28 cellular contexts compared by ENCODE assay signal in the genomic region with DNA sequence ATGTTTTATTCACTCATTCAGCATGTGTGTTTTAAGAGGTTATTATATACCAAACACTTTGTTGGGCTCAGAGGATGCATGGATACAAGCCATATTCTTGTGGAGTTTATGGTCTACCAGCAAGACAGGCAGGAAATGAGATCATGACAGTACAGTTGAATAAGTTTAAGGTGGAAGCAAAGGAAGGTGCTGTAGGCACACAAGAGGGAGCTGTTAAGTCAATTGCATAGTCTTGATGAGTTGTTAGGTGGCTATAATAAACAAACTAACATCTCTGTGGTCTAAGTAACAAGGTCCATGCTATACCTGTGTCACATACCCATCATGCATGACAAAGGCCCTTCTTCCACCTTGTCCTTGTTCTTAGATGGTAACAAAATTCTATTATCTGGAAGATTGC.
DNase-seq lines count a peak whose midpoint lies in the region; ATAC-seq and TF ChIP-seq lines count a peak whose summit lies in the region.
"Had no signal": no experiment of that assay in that cellular context is flagged by ENCODE, and none has a peak within 500 bp of the region (broad histone marks: within the 10 kb centered on the region; RNA-seq: fewer than 3 reads in every experiment).

No MANE protein-coding gene starts in this region.

- no peaks in the 10 kb centered on the region for H3K9me3 ChIP-seq in OCI-LY3 (ENCODE audit: insufficient read depth, low read length)
- no peaks in the 10 kb centered on the region for H3K9me3 ChIP-seq in SK-N-SH
- H3K9me3 ChIP-seq: ascending aorta, esophagus squamous epithelium, left ventricle myocardium inferior, sigmoid colon had no signal

- TF ChIP-seq EP300 in SK-N-SH (IDR thresholded peaks at IDR 0.05; ENCODE audit: borderline replicate concordance in 1 of 2, low read depth in 1 of 2, low read length in 1 of 2): no peak

- peak; percentile 31 for DNase-seq in COR-L47 (lab: John Stamatoyannopoulos, UW)
- DNase-seq in HT1080 (ENCODE audit: low read depth): peak; percentile 40
- no peak for DNase-seq in left colon
- no peak for DNase-seq in activated effector memory CD4-positive, alpha-beta T cell treated with anti-CD3 and anti-CD28 coated beads, Interleukin-2, amount 50 U/mL, for 16 hours
- no peak for DNase-seq in stimulated activated CD4-positive, alpha-beta T cell treated with anti-CD3 and anti-CD28 coated beads, Interleukin-12 subunit alpha, Interleukin-12 subunit beta, amount 100 ng/mL, for 4 hours
- DNase-seq in SK-N-SH: no peak
- DNase-seq: activated CD8-positive, alpha-beta T cell treated with anti-CD3 and anti-CD28 coated beads for 36 hours; activated naive CD8-positive, alpha-beta T cell treated with anti-CD3 and anti-CD28 coated beads, Interleukin-2, amount 10 ng/mL, durations not matched to agents 7 days and 5 days; C1 segment of cervical spinal cord; cortex of kidney; effector memory CD8-positive, alpha-beta T cell; esophagus squamous epithelium; foreskin melanocyte; GM23248; left ventricle myocardium inferior; naive thymus-derived CD4-positive, alpha-beta T cell; NCI-H187 treated with DMSO at 0.1 percent for 48 hours; NCI-H2227 treated with DMSO at 0.1 percent for 48 hours; NCI-H774; sigmoid colon; stimulated activated CD4-positive, alpha-beta T cell treated with anti-CD3 and anti-CD28 coated beads, Interleukin-15, amount 100 ng/mL, for 24 hours; stimulated activated naive CD4-positive, alpha-beta T cell; T-helper 2 cell had no signal

- no peaks in the 10 kb centered on the region for H3K36me3 ChIP-seq in OCI-LY3 (replicated peaks; ENCODE audit: low read depth, low read length)
- no peaks in the 10 kb centered on the region for H3K36me3 ChIP-seq in SK-N-SH (replicated peaks in 1 of 2; ENCODE audit: control insufficient read depth in 1 of 2, insufficient read depth in 2 of 2, low read length in 1 of 2)
- H3K36me3 ChIP-seq: ascending aorta, esophagus squamous epithelium, left ventricle myocardium inferior, sigmoid colon, suprapubic skin had no signal

- TF ChIP-seq RAD21 in SK-N-SH (IDR thresholded peaks at IDR 0.05; ENCODE audit: low read length): no peak

- H3K27ac ChIP-seq in OCI-LY3 (ENCODE audit: low read length) (no peak overlapping the region), SK-N-SH (ENCODE audit: low read depth in 2 of 2, low read length in 1 of 2) (no peak overlapping the region)
- H3K27ac ChIP-seq: ascending aorta, esophagus squamous epithelium, GM23248, left ventricle myocardium inferior, sigmoid colon, SK-N-MC, suprapubic skin had no signal

- H3K4me1 ChIP-seq in OCI-LY3 (ENCODE audit: low read length) (no peaks in the 10 kb centered on the region), SK-N-SH (ENCODE audit: control insufficient read depth in 1 of 2, insufficient read depth in 2 of 2, low read depth in 1 of 2, low read length in 1 of 2) (no peaks in the 10 kb centered on the region)
- H3K4me1 ChIP-seq: ascending aorta, esophagus squamous epithelium, left ventricle myocardium inferior, sigmoid colon, suprapubic skin had no signal

- ATAC-seq in left colon (peak; percentile 96), GM21526 (IDR thresholded peaks at IDR 0.05; ENCODE audit: low FRiP score, unreplicated experiment) (no peak)
- ATAC-seq: activated CD8-positive, alpha-beta T cell treated with anti-CD3 and anti-CD28 coated beads for 36 hours; effector memory CD8-positive, alpha-beta T cell; naive thymus-derived CD4-positive, alpha-beta T cell had no signal

- H3K27me3 ChIP-seq in OCI-LY3 (ENCODE audit: low read depth, low read length) (no peaks in the 10 kb centered on the region), SK-N-SH (ENCODE audit: insufficient read depth) (no peaks in the 10 kb centered on the region)
- H3K27me3 ChIP-seq: ascending aorta, esophagus squamous epithelium, sigmoid colon, suprapubic skin had no signal

- no peaks in the 10 kb centered on the region for H3K79me2 ChIP-seq in OCI-LY3 (ENCODE audit: low read length)
- no peaks in the 10 kb centered on the region for H3K79me2 ChIP-seq in SK-N-SH (ENCODE audit: insufficient read depth)

- CTCF ChIA-PET in SK-N-SH (lab: Yijun Ruan, JAX): no interaction called here

- no peak overlapping the region for H3K4me3 ChIP-seq in OCI-LY3 (ENCODE audit: low read length)
- H3K4me3 ChIP-seq in SK-N-SH (ENCODE audit: low read depth in 2 of 2, low read length in 1 of 2): no peak overlapping the region
- H3K4me3 ChIP-seq: ascending aorta, esophagus squamous epithelium, GM23248, left ventricle myocardium inferior, sigmoid colon, SK-N-MC, suprapubic skin had no signal

- H2AFZ ChIP-seq in OCI-LY3 (ENCODE audit: low read depth, low read length) (no peak overlapping the region), SK-N-SH (ENCODE audit: low read depth) (no peak overlapping the region)
- H2AFZ ChIP-seq: GM23248 had no signal

- H3K4me2 ChIP-seq in OCI-LY3 (ENCODE audit: low read length): no peak overlapping the region
- H3K4me2 ChIP-seq in SK-N-SH: no peak overlapping the region

- H4K20me1 ChIP-seq in OCI-LY3 (ENCODE audit: insufficient read depth, low read length) (no peaks in the 10 kb centered on the region), SK-N-SH (ENCODE audit: insufficient read depth) (no peaks in the 10 kb centered on the region)

- H3K9ac ChIP-seq in OCI-LY3 (ENCODE audit: low read length) (no peak overlapping the region), SK-N-SH (no peak overlapping the region)
- H3K9ac ChIP-seq: GM23248 had no signal

- no peaks in the 10 kb centered on the region for H3F3A ChIP-seq in SK-N-SH (replicated peaks; ENCODE audit: insufficient read depth)

- POLR2A ChIA-PET in SK-N-SH (lab: Yijun Ruan, JAX): no interaction called here

- no peaks in the 10 kb centered on the region for H3K9me2 ChIP-seq in SK-N-SH

- intact Hi-C loops in left colon (cut with DNase I, micrococcal nuclease): no loop called here

- TF ChIP-seq CTCF in OCI-LY3 (IDR thresholded peaks at IDR 0.05; ENCODE audit: low read depth, low read length) (peak; percentile 37), SK-N-SH (IDR thresholded peaks at IDR 0.05) (no peak)

TF ChIP-seq in SK-N-SH, 30 proteins besides CTCF, POLR2A, EP300 and RAD21 (continues in another document):
- TF ChIP-seq TEAD4 (IDR thresholded peaks at IDR 0.05; ENCODE audit: borderline replicate concordance, insufficient read depth): no peak
- TF ChIP-seq, protein P1, sequence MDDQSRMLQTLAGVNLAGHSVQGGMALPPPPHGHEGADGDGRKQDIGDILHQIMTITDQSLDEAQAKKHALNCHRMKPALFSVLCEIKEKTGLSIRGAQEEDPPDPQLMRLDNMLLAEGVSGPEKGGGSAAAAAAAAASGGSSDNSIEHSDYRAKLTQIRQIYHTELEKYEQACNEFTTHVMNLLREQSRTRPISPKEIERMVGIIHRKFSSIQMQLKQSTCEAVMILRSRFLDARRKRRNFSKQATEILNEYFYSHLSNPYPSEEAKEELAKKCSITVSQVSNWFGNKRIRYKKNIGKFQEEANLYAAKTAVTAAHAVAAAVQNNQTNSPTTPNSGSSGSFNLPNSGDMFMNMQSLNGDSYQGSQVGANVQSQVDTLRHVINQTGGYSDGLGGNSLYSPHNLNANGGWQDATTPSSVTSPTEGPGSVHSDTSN (IDR thresholded peaks at IDR 0.05): no peak
- no peak for TF ChIP-seq RFX5 (IDR thresholded peaks at IDR 0.05; ENCODE audit: low read length)
- no peak for TF ChIP-seq EZH2phosphoT487 (IDR thresholded peaks at IDR 0.05; ENCODE audit: borderline replicate concordance, low read depth)
- no peak for TF ChIP-seq FOXM1 (IDR thresholded peaks at IDR 0.05; ENCODE audit: low read depth)
- no peak for TF ChIP-seq CHD2 (IDR thresholded peaks at IDR 0.05; ENCODE audit: low read length, partially characterized antibody)
- TF ChIP-seq, protein P2, sequence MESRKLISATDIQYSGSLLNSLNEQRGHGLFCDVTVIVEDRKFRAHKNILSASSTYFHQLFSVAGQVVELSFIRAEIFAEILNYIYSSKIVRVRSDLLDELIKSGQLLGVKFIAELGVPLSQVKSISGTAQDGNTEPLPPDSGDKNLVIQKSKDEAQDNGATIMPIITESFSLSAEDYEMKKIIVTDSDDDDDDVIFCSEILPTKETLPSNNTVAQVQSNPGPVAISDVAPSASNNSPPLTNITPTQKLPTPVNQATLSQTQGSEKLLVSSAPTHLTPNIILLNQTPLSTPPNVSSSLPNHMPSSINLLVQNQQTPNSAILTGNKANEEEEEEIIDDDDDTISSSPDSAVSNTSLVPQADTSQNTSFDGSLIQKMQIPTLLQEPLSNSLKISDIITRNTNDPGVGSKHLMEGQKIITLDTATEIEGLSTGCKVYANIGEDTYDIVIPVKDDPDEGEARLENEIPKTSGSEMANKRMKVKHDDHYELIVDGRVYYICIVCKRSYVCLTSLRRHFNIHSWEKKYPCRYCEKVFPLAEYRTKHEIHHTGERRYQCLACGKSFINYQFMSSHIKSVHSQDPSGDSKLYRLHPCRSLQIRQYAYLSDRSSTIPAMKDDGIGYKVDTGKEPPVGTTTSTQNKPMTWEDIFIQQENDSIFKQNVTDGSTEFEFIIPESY (IDR thresholded peaks at IDR 0.05; ENCODE audit: borderline replicate concordance, low read depth): no peak
- TF ChIP-seq, protein P3, sequence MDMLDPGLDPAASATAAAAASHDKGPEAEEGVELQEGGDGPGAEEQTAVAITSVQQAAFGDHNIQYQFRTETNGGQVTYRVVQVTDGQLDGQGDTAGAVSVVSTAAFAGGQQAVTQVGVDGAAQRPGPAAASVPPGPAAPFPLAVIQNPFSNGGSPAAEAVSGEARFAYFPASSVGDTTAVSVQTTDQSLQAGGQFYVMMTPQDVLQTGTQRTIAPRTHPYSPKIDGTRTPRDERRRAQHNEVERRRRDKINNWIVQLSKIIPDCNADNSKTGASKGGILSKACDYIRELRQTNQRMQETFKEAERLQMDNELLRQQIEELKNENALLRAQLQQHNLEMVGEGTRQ (IDR thresholded peaks at IDR 0.05; ENCODE audit: borderline replicate concordance, low read depth, low read length): no peak
- TF ChIP-seq SMC3 (IDR thresholded peaks at IDR 0.05; ENCODE audit: low read depth, low read length): no peak
- TF ChIP-seq POLR2AphosphoS5 (IDR thresholded peaks at IDR 0.05; ENCODE audit: low read depth, low read length): no peak
- no peak for TF ChIP-seq TAF1 (IDR thresholded peaks at IDR 0.05; ENCODE audit: borderline replicate concordance, low read depth, low read length)

Comparison
In these comparisons a context has a peak if more than half of its experiments do, and no peak if none do; other contexts are left out.
1. DNase-seq: peak in COR-L47 (single experiment) and HT1080 (single experiment); none in left colon (0 of 2), activated effector memory CD4-positive, alpha-beta T cell treated with anti-CD3 and anti-CD28 coated beads, Interleukin-2, amount 50 U/mL, for 16 hours (single experiment), stimulated activated CD4-positive, alpha-beta T cell treated with anti-CD3 and anti-CD28 coated beads, Interleukin-12 subunit alpha, Interleukin-12 subunit beta, amount 100 ng/mL, for 4 hours (single experiment) and SK-N-SH (single experiment).